ENCODE assay signal across 12 cellular contexts in genomic region chr21:42193131-42193671, GRCh38. TPM values are rescaled to one million over a fixed set of nuclear protein-coding genes. Genes with fewer than 3 reads are reported as not detected.
DNase-seq lines count a peak whose midpoint lies in the region; ATAC-seq and TF ChIP-seq lines count a peak whose summit lies in the region.
"Had no signal": no experiment of that assay in that cellular context is flagged by ENCODE, and none has a peak within 500 bp of the region (broad histone marks: within the 10 kb centered on the region; RNA-seq: fewer than 3 reads in every experiment).

No MANE protein-coding gene starts in this region.

- no peaks in the 10 kb centered on the region for H3K9me3 ChIP-seq in esophagus squamous epithelium
- H3K9me3 ChIP-seq: adrenal gland had no signal

- H3K4me3 ChIP-seq in esophagus squamous epithelium, result no peak overlapping the region
- H3K4me3 ChIP-seq: adrenal gland had no signal

- WGBS in esophagus squamous epithelium, 2 donors, result 71 to 82% methylated on average over 4 to 7 of the region's 9 CpGs

- peaks cover 0 to 65% (median 0%) of the 10 kb centered on the region in 4 donors for H3K27me3 ChIP-seq in esophagus squamous epithelium
- H3K27me3 ChIP-seq: adrenal gland had no signal

- intact Hi-C loops in esophagus squamous epithelium (cut with DNase I), result no loop called here

- peaks cover 0 to 25% (median 0%) of the 10 kb centered on the region in 3 donors for H3K4me1 ChIP-seq in esophagus squamous epithelium

- POLR2A ChIA-PET in RWPE1 (lab: Yijun Ruan, JAX; ENCODE audit: low non-redundant PET), result interaction anchor here (0.6 kb wide), 1 partner anchor 649 kb away, joined by 3 read pairs; no protein-coding TSS in a partner anchor

- no peak for ATAC-seq in HG03095 (IDR thresholded peaks at IDR 0.05; ENCODE audit: unreplicated experiment)
- no peak for ATAC-seq in GM18909 (IDR thresholded peaks at IDR 0.05; ENCODE audit: poor library complexity, unreplicated experiment)

- no peak for DNase-seq in RWPE1 (ENCODE audit: low spot score)
- peak; percentile 83 for DNase-seq in activated CD8-positive, alpha-beta memory T cell treated with anti-CD3 and anti-CD28 coated beads, Interleukin-2, amount 50 U/mL, for 48 hours
- DNase-seq in effector CD4-positive, alpha-beta T cell, result peak; percentile 38
- DNase-seq in stimulated activated CD8-positive, alpha-beta memory T cell treated with anti-CD3 and anti-CD28 coated beads, Interleukin-12 subunit alpha, Interleukin-12 subunit beta, amount 100 ng/mL, for 4 hours (ENCODE audit: low read depth), result peak; percentile 35
- no peak for DNase-seq in esophagus squamous epithelium (lab: John Stamatoyannopoulos, UW)
- DNase-seq in NCI-H2081 (lab: John Stamatoyannopoulos, UW), result no peak
- DNase-seq: GF-D8, NCI-H1048 had no signal

- TF ChIP-seq POLR2A in esophagus squamous epithelium (IDR thresholded peaks at IDR 0.05), result no peak

- CTCF ChIA-PET in RWPE1 (lab: Yijun Ruan, JAX), result no interaction called here

- H3K27ac ChIP-seq in RWPE1 (peak overlapping the region; percentile 69), esophagus squamous epithelium (peak overlapping the region in 1 of 4 donors; percentile 5)
- H3K27ac ChIP-seq: adrenal gland had no signal

- TF ChIP-seq CTCF in RWPE1 (conservative IDR thresholded peaks at IDR 0.05; ENCODE audit: low read depth) (no peak), esophagus squamous epithelium (IDR thresholded peaks at IDR 0.05) (no peak)

- no peaks in the 10 kb centered on the region for H3K36me3 ChIP-seq in esophagus squamous epithelium
- H3K36me3 ChIP-seq: adrenal gland had no signal

RNA-seq across cellular contexts. Expression of gene ABCG1, which starts 25.7 kb away (rescaled TPM):
- total RNA-seq in esophagus squamous epithelium, result 10 to 100 TPM in 1 of 4 donors, 1 to 10 TPM in 3; 2.6 to 10.9 (median 3.7) TPM
- total RNA-seq: RPMI7951 had no signal

Comparison
In these comparisons a context has a peak if more than half of its experiments do, and no peak if none do; other contexts are left out.
1. DNase-seq: peak in activated CD8-positive, alpha-beta memory T cell treated with anti-CD3 and anti-CD28 coated beads, Interleukin-2, amount 50 U/mL, for 48 hours (single experiment), effector CD4-positive, alpha-beta T cell (single experiment) and stimulated activated CD8-positive, alpha-beta memory T cell treated with anti-CD3 and anti-CD28 coated beads, Interleukin-12 subunit alpha, Interleukin-12 subunit beta, amount 100 ng/mL, for 4 hours (single experiment); none in RWPE1 (single experiment), esophagus squamous epithelium (single experiment) and NCI-H2081 (0 of 2).